1 cellular context compared by ENCODE assay signal in the genomic region with DNA sequence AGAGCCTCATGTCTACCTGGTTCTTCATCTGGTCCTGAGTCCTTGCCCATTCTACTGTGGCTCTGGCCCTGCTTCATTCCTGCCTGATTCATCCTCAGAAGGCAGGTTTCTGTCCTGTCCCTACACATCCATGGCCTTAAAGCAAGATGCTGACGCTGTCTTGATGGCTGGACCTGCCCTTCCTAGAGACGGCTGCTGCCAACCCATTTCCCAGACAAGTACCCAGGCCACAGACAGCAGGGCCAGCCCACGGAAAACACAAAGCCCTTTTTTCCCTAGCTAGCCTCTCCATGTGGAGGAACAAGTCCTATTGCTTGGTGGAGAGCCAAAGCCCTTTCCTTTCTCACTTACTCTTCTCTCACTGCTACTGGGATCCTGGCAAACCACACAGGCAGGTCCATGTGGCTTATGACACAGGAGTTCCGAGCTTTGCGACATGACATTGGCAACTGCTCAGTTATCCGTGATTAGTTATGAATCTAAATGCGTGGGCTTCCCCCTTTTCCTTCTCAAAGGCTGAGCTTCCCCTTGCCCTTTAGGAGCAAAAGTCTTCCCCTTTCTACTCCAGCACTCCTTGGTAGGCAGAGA.
TF ChIP-seq lines count a peak whose summit lies in the region.

No MANE protein-coding gene starts in this region.

TF ChIP-seq in K562, 482 proteins besides CTCF, POLR2A, EP300 and RAD21 (continued from another document):
- TF ChIP-seq, protein P1, sequence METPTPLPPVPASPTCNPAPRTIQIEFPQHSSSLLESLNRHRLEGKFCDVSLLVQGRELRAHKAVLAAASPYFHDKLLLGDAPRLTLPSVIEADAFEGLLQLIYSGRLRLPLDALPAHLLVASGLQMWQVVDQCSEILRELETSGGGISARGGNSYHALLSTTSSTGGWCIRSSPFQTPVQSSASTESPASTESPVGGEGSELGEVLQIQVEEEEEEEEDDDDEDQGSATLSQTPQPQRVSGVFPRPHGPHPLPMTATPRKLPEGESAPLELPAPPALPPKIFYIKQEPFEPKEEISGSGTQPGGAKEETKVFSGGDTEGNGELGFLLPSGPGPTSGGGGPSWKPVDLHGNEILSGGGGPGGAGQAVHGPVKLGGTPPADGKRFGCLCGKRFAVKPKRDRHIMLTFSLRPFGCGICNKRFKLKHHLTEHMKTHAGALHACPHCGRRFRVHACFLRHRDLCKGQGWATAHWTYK (CRISPR knock-in tag; IDR thresholded peaks at IDR 0.05): no peak
- no peak for TF ChIP-seq IFI16 (CRISPR knock-in tag; IDR thresholded peaks at IDR 0.05)
- TF ChIP-seq XRCC5 (IDR thresholded peaks at IDR 0.05; ENCODE audit: low read depth, low read length): no peak
- no peak for TF ChIP-seq ZNF274 (IDR thresholded peaks at IDR 0.05; ENCODE audit: borderline replicate concordance, low read depth, low read length)
TF ChIP-seq in K562: peak in this region for 0.
